In genomic region chr17:59828478-59828760, GRCh38 we compare ENCODE assay signal across 8 cellular contexts.
DNase-seq lines count a peak whose midpoint lies in the region; ATAC-seq and TF ChIP-seq lines count a peak whose summit lies in the region.

No MANE protein-coding gene starts in this region.

- H3K9me3 ChIP-seq in left lung (no peaks in the 10 kb centered on the region), thoracic aorta (no peaks in the 10 kb centered on the region)

- H3K4me1 ChIP-seq in left lung = peaks cover 27 to 68% of the 10 kb centered on the region in 2 donors
- H3K4me1 ChIP-seq in thoracic aorta (ENCODE audit: control insufficient read depth in 1 of 2, low read depth in 2 of 2) = peaks cover 49 to 79% of the 10 kb centered on the region in 2 donors

- no peaks in the 10 kb centered on the region for H3K9me3 Mint-ChIP-seq in activated T-cell treated with anti-CD3 and anti-CD28 coated beads, Interleukin-2, amount 50 U/mL, for 24 hours
- H3K9me3 Mint-ChIP-seq in activated T-helper 1 cell treated with anti-CD3 and anti-CD28 coated beads, Interleukin-12 subunit alpha, Interleukin-12 subunit beta, Interleukin-2, Interleukin-4 antibody, amounts not matched to agents 30 ng/mL and 10 ng/mL and 1 ng/mL, durations not matched to agents 14 hours and 24 hours and 36 hours = no peaks in the 10 kb centered on the region

- ATAC-seq in left lung (no peak), thoracic aorta (ENCODE audit: insufficient number of reproducible peaks, low FRiP score, low read depth) (no peak), GM19351 (IDR thresholded peaks at IDR 0.05; ENCODE audit: unreplicated experiment) (no peak)

- H3K27ac ChIP-seq in left lung = peak overlapping the region; percentile 70 to 81
- H3K27ac ChIP-seq in thoracic aorta = peak overlapping the region; percentile 71 to 80

- H3K27me3 ChIP-seq in left lung (no peaks in the 10 kb centered on the region), thoracic aorta (replicated peaks; ENCODE audit: insufficient read depth) (no peaks in the 10 kb centered on the region)

- no peak for DNase-seq in activated T-cell treated with anti-CD3 and anti-CD28 coated beads, Interleukin-2, amount 50 U/mL, for 24 hours
- DNase-seq in activated T-cell treated with anti-CD3 and anti-CD28 coated beads, Interleukin-2, amount 50 U/mL, for 48 hours = no peak
- no peak for DNase-seq in activated T-helper 1 cell treated with anti-CD3 and anti-CD28 coated beads, Interleukin-12 subunit alpha, Interleukin-12 subunit beta, Interleukin-2, Interleukin-4 antibody, amounts not matched to agents 30 ng/mL and 10 ng/mL and 1 ng/mL, durations not matched to agents 14 hours and 24 hours and 36 hours (ENCODE audit: low spot score)
- no peak for DNase-seq in left lung
- no peak for DNase-seq in thoracic aorta (ENCODE audit: low spot score)
- no peak for DNase-seq in putamen (ENCODE audit: low spot score)
- no peak for DNase-seq in OCI-M2 (lab: John Stamatoyannopoulos, UW; ENCODE audit: unreplicated experiment)

- peaks cover 64% of the 10 kb centered on the region for H3K36me3 Mint-ChIP-seq in activated T-cell treated with anti-CD3 and anti-CD28 coated beads, Interleukin-2, amount 50 U/mL, for 24 hours (ENCODE audit: low read depth)
- H3K36me3 Mint-ChIP-seq in activated T-helper 1 cell treated with anti-CD3 and anti-CD28 coated beads, Interleukin-12 subunit alpha, Interleukin-12 subunit beta, Interleukin-2, Interleukin-4 antibody, amounts not matched to agents 30 ng/mL and 10 ng/mL and 1 ng/mL, durations not matched to agents 14 hours and 24 hours and 36 hours (ENCODE audit: low read depth) = peaks cover 21% of the 10 kb centered on the region

- H3K27ac Mint-ChIP-seq in activated T-cell treated with anti-CD3 and anti-CD28 coated beads, Interleukin-2, amount 50 U/mL, for 24 hours = peak overlapping the region; percentile 99
- H3K27ac Mint-ChIP-seq in activated T-helper 1 cell treated with anti-CD3 and anti-CD28 coated beads, Interleukin-12 subunit alpha, Interleukin-12 subunit beta, Interleukin-2, Interleukin-4 antibody, amounts not matched to agents 30 ng/mL and 10 ng/mL and 1 ng/mL, durations not matched to agents 14 hours and 24 hours and 36 hours = peak overlapping the region; percentile 100

- H3K36me3 ChIP-seq in left lung = no peaks in the 10 kb centered on the region
- no peaks in the 10 kb centered on the region for H3K36me3 ChIP-seq in thoracic aorta

- no peak overlapping the region for H3K4me3 ChIP-seq in left lung
- no peak overlapping the region for H3K4me3 ChIP-seq in thoracic aorta

- TF ChIP-seq CTCF in left lung (IDR thresholded peaks at IDR 0.05) = no peak
- TF ChIP-seq CTCF in thoracic aorta (IDR thresholded peaks at IDR 0.05) = no peak

- peaks cover 80% of the 10 kb centered on the region for H3K4me1 Mint-ChIP-seq in activated T-cell treated with anti-CD3 and anti-CD28 coated beads, Interleukin-2, amount 50 U/mL, for 24 hours (ENCODE audit: low read depth)
- H3K4me1 Mint-ChIP-seq in activated T-helper 1 cell treated with anti-CD3 and anti-CD28 coated beads, Interleukin-12 subunit alpha, Interleukin-12 subunit beta, Interleukin-2, Interleukin-4 antibody, amounts not matched to agents 30 ng/mL and 10 ng/mL and 1 ng/mL, durations not matched to agents 14 hours and 24 hours and 36 hours (ENCODE audit: low read depth) = peaks cover 78% of the 10 kb centered on the region

- intact Hi-C loops in activated T-helper 1 cell treated with anti-CD3 and anti-CD28 coated beads, Interleukin-12 subunit alpha, Interleukin-12 subunit beta, Interleukin-2, Interleukin-4 antibody, amounts not matched to agents 30 ng/mL and 10 ng/mL and 1 ng/mL, durations not matched to agents 14 hours and 24 hours and 36 hours (cut with micrococcal nuclease) = loop anchor here (2.0 to 5.0 kb wide), 2 partner anchors 14 to 391 kb away; no protein-coding TSS in a partner anchor
- intact Hi-C loops in left lung (cut with DNase I) = no loop called here

- H3K4me3 Mint-ChIP-seq in activated T-cell treated with anti-CD3 and anti-CD28 coated beads, Interleukin-2, amount 50 U/mL, for 24 hours = peak overlapping the region; percentile 78
- H3K4me3 Mint-ChIP-seq in activated T-helper 1 cell treated with anti-CD3 and anti-CD28 coated beads, Interleukin-12 subunit alpha, Interleukin-12 subunit beta, Interleukin-2, Interleukin-4 antibody, amounts not matched to agents 30 ng/mL and 10 ng/mL and 1 ng/mL, durations not matched to agents 14 hours and 24 hours and 36 hours = peak overlapping the region; percentile 90

- H3K27me3 Mint-ChIP-seq in activated T-cell treated with anti-CD3 and anti-CD28 coated beads, Interleukin-2, amount 50 U/mL, for 24 hours = no peaks in the 10 kb centered on the region
- H3K27me3 Mint-ChIP-seq in activated T-helper 1 cell treated with anti-CD3 and anti-CD28 coated beads, Interleukin-12 subunit alpha, Interleukin-12 subunit beta, Interleukin-2, Interleukin-4 antibody, amounts not matched to agents 30 ng/mL and 10 ng/mL and 1 ng/mL, durations not matched to agents 14 hours and 24 hours and 36 hours (ENCODE audit: insufficient read depth) = no peaks in the 10 kb centered on the region
